1 cellular context compared by ENCODE assay signal in the genomic region with DNA sequence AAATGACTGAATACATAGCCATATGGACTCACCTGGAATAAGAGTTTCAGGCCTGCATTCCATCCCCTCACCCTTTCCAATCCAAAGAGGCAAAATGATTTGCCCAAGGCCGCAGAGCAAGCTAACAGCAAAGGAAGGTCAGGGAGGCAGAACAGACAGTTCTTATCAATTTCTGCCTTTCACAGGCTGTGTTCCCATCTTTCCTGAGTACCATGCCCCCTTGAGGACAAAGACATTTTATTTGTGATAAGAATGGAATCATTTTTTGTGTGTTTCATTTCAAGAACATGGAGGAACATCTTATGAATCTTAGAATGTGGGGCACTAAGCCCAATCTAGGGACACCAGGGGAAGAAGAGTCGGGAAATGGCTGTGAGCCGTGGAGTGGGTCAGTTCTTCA.
TF ChIP-seq lines count a peak whose summit lies in the region.

No MANE protein-coding gene starts in this region.

TF ChIP-seq in IMR-90, 13 proteins besides CTCF, POLR2A, EP300 and RAD21:
- TF ChIP-seq FOS (IDR thresholded peaks at IDR 0.05; ENCODE audit: low read depth, low read length) (no peak), SMC3 (IDR thresholded peaks at IDR 0.05; ENCODE audit: low read depth, low read length) (peak; percentile 24), RFX5 (IDR thresholded peaks at IDR 0.05; ENCODE audit: low read depth, low read length) (no peak)
- TF ChIP-seq, protein P1, sequence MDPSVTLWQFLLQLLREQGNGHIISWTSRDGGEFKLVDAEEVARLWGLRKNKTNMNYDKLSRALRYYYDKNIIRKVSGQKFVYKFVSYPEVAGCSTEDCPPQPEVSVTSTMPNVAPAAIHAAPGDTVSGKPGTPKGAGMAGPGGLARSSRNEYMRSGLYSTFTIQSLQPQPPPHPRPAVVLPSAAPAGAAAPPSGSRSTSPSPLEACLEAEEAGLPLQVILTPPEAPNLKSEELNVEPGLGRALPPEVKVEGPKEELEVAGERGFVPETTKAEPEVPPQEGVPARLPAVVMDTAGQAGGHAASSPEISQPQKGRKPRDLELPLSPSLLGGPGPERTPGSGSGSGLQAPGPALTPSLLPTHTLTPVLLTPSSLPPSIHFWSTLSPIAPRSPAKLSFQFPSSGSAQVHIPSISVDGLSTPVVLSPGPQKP (IDR thresholded peaks at IDR 0.05; ENCODE audit: borderline replicate concordance, low read depth, low read length) = no peak
TF ChIP-seq in IMR-90: peak in this region for 1.
